10 cellular contexts compared by ENCODE assay signal in the genomic region with DNA sequence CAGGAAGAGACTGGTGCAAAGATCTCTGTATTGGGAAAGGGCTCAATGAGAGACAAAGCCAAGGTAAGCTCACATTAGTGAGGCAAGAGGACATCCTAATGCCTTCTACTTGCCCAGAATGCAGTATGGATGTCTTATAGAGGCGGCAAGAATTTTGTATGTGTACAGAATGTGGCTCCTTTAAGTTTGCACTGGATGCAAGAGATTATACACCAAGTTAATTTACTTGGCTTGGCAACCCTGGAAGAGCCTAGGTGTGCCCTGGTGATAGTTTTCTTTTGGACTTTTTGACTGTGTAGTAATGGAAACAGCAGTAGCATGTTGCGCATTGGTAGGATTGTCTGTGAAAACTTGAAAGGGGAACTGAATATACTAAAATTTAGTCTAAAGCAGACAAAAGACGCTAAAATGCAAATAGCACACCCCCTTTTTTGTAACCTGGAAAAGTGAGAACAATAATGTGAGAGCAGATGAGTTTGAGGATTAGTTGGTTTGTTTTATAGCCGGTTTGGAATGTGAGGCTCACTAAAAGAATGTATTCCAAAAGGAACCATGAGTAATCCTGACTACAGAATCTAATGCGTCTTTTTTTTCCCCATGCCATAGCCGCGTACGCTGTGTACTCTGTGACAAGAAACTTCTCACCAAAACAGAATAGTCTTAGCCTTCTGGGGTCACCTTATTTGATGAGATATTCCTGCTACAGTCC. TPM values are rescaled to one million over a fixed set of nuclear protein-coding genes. Genes with fewer than 3 reads are reported as not detected.
DNase-seq lines count a peak whose midpoint lies in the region; ATAC-seq, FAIRE-seq and TF ChIP-seq lines count a peak whose summit lies in the region.
"Had no signal": no experiment of that assay in that cellular context is flagged by ENCODE, and none has a peak within 500 bp of the region (broad histone marks: within the 10 kb centered on the region; RNA-seq: fewer than 3 reads in every experiment).

No MANE protein-coding gene starts in this region.

- H3K4me3 Mint-ChIP-seq in CD8-positive, alpha-beta T cell = no peak overlapping the region

- no peak for DNase-seq in CD8-positive, alpha-beta T cell
- DNase-seq in M059J (ENCODE audit: low read depth) (peak; percentile 87), epithelial cell of esophagus (ENCODE audit: low read depth) (peak; percentile 62), non-pigmented ciliary epithelial cell (ENCODE audit: low read depth) (peak; percentile 50), RCC 7860 (ENCODE audit: low spot score) (no peak), GM10266 (ENCODE audit: extremely low spot score) (no peak)
- DNase-seq: stimulated activated naive CD4-positive, alpha-beta T cell treated with Interleukin-2 at 50 U/mL for 16 hours had no signal

- H3K4me1 ChIP-seq in CD8-positive, alpha-beta T cell (ENCODE audit: insufficient read depth, low read length) = peaks cover 14% of the 10 kb centered on the region

- H3K9me3 Mint-ChIP-seq in CD8-positive, alpha-beta T cell = no peaks in the 10 kb centered on the region

- no peak overlapping the region for H3K4me3 ChIP-seq in CD8-positive, alpha-beta T cell (ENCODE audit: low read depth, low read length)
- H3K4me3 ChIP-seq in epithelial cell of esophagus (ENCODE audit: low read length) = no peak overlapping the region

- no peak overlapping the region for H3K27ac ChIP-seq in CD8-positive, alpha-beta T cell (ENCODE audit: low read depth, low read length)

- no peaks in the 10 kb centered on the region for H3K27me3 Mint-ChIP-seq in CD8-positive, alpha-beta T cell (ENCODE audit: low read depth)

- intact Hi-C loops in CD8-positive, alpha-beta T cell (cut with DNase I, micrococcal nuclease) = no loop called here

- peaks cover 65% of the 10 kb centered on the region for H3K36me3 Mint-ChIP-seq in CD8-positive, alpha-beta T cell

- ATAC-seq in CD8-positive, alpha-beta T cell = no peak
- ATAC-seq in GM21737 (IDR thresholded peaks at IDR 0.05; ENCODE audit: unreplicated experiment) (no peak), HG03439 (IDR thresholded peaks at IDR 0.05; ENCODE audit: unreplicated experiment) (no peak)
- ATAC-seq: activated CD4-positive, CD25-positive, alpha-beta regulatory T cell treated with anti-CD3 and anti-CD28 coated beads, Interleukin-2, amount 50 U/mL, for 24 hours had no signal

- no peaks in the 10 kb centered on the region for H3K9me3 ChIP-seq in CD8-positive, alpha-beta T cell (ENCODE audit: low read length)

- peaks cover 54% of the 10 kb centered on the region for H3K4me1 Mint-ChIP-seq in CD8-positive, alpha-beta T cell (ENCODE audit: low read depth)

- H3K27me3 ChIP-seq in CD8-positive, alpha-beta T cell (ENCODE audit: insufficient read depth, low read length) = no peaks in the 10 kb centered on the region

- FAIRE-seq in RCC 7860 (lab: Jason Lieb, UNC) = no peak

- CTCF ChIA-PET in CD8-positive, alpha-beta T cell (lab: Charles Lee) = no interaction called here

- H3K27ac Mint-ChIP-seq in CD8-positive, alpha-beta T cell = peak overlapping the region; percentile 0

- no peak for TF ChIP-seq CTCF in CD8-positive, alpha-beta T cell (IDR thresholded peaks at IDR 0.05)
- no peak for TF ChIP-seq CTCF in epithelial cell of esophagus (IDR thresholded peaks at IDR 0.05; ENCODE audit: insufficient read depth, low read depth, low read length, missing control alignments)
- no peak for TF ChIP-seq CTCF in GM10266 (IDR thresholded peaks at IDR 0.05; ENCODE audit: control insufficient read depth, insufficient read depth, low read depth, missing control alignments)

- H3K36me3 ChIP-seq in CD8-positive, alpha-beta T cell (ENCODE audit: insufficient read depth, low read length) = peaks cover 38% of the 10 kb centered on the region

- POLR2A ChIA-PET in CD8-positive, alpha-beta T cell (lab: Charles Lee) = interaction anchor here (0.6 kb wide), 1 partner anchor 9 kb away, joined by 3 read pairs; no protein-coding TSS in a partner anchor

RNA-seq across cellular contexts. Expression of a gene that starts 18.1 kb away (rescaled TPM):
- total RNA-seq in CD8-positive, alpha-beta T cell = 100 to 1,000 TPM; 102 TPM
- 59.2 and 102 TPM in 2 replicates for total RNA-seq in M059J (2014; rRNA removed; shearing (Covaris generic))

RNA-seq across cellular contexts. Expression of a gene that starts 41.0 kb away (rescaled TPM):
- total RNA-seq in CD8-positive, alpha-beta T cell = 1 to 10 TPM; 6.6 to 7.6 TPM
- total RNA-seq in M059J (2014; rRNA removed; shearing (Covaris generic)) = 13.9 and 16.1 TPM in 2 replicates

Comparison
In these comparisons a context has a peak if more than half of its experiments do, and no peak if none do; other contexts are left out.
1. DNase-seq: peak in M059J (single experiment), epithelial cell of esophagus (single experiment) and non-pigmented ciliary epithelial cell (single experiment); none in CD8-positive, alpha-beta T cell (0 of 7), RCC 7860 (single experiment) and GM10266 (single experiment).